ENCODE assay signal across 1 cellular context in the genomic region with DNA sequence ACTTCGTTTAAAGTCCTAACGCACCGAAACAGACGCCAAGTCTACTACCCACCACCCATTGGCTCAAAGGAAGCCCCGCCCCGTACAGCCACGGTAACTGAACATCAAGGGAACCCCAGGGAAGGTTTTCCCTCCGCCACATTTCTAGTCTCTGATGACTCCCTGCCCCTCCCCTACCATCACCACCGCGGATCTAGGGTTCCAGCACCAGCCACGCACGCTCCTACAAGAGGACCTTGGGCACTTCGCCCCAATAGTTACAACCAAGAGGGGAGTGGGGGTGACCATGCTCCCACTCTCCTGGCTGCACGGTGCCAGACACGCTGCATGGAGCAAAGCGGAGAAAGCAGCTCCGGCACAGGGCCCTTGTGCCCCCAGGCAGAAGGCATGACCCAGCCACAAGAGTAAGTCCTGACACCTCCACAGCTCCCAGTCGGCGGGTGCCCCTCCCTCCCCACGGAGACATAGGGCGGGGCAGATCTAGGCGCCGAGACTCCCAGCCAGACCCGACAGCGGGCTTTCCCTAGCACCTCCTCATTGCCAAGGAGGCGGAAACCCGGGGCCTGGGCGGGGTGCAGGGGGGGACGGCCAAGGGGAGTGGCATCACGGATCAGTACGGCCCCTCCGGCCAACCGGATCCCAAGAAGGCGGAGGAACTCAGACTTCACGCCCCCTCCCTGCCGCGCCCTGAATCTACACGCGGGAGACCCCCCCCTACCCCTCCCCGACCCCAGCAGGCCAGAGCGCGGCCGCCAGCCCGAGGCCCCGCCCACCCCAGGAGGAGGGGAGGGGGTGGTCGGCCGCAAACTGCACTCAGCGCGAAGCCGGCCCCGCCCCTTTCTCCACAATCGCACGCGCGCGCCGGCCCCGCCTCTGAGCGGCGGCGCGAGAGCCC.
TF ChIP-seq lines count a peak whose summit lies in the region.

No MANE protein-coding gene starts in this region.

TF ChIP-seq in HepG2, 621 proteins besides CTCF, POLR2A, EP300 and RAD21 (continued from another document and continues in another):
- TF ChIP-seq, protein P1, sequence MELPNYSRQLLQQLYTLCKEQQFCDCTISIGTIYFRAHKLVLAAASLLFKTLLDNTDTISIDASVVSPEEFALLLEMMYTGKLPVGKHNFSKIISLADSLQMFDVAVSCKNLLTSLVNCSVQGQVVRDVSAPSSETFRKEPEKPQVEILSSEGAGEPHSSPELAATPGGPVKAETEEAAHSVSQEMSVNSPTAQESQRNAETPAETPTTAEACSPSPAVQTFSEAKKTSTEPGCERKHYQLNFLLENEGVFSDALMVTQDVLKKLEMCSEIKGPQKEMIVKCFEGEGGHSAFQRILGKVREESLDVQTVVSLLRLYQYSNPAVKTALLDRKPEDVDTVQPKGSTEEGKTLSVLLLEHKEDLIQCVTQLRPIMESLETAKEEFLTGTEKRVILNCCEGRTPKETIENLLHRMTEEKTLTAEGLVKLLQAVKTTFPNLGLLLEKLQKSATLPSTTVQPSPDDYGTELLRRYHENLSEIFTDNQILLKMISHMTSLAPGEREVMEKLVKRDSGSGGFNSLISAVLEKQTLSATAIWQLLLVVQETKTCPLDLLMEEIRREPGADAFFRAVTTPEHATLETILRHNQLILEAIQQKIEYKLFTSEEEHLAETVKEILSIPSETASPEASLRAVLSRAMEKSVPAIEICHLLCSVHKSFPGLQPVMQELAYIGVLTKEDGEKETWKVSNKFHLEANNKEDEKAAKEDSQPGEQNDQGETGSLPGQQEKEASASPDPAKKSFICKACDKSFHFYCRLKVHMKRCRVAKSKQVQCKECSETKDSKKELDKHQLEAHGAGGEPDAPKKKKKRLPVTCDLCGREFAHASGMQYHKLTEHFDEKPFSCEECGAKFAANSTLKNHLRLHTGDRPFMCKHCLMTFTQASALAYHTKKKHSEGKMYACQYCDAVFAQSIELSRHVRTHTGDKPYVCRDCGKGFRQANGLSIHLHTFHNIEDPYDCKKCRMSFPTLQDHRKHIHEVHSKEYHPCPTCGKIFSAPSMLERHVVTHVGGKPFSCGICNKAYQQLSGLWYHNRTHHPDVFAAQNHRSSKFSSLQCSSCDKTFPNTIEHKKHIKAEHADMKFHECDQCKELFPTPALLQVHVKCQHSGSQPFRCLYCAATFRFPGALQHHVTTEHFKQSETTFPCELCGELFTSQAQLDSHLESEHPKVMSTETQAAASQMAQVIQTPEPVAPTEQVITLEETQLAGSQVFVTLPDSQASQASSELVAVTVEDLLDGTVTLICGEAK (IDR thresholded peaks at IDR 0.05): no peak
- TF ChIP-seq, protein P1 (CRISPR knock-in tag; IDR thresholded peaks at IDR 0.05): peak; percentile 55; the same call in 1 of the 2 replicates
- TF ChIP-seq POLR2AphosphoS2 (IDR thresholded peaks at IDR 0.05; ENCODE audit: low read depth, low read length) (no peak), PCBP2 (optimal IDR thresholded peaks at IDR 0.05; ENCODE audit: low read depth, low read length, poor library complexity, severe bottlenecking) (no peak), GTF2F1 (IDR thresholded peaks at IDR 0.05; ENCODE audit: low read length) (no peak), HDAC1 (CRISPR knock-in tag; IDR thresholded peaks at IDR 0.05) (peak; percentile 61; the same call in 1 of the 2 replicates), KAT7 (CRISPR knock-in tag; IDR thresholded peaks at IDR 0.05; ENCODE audit: borderline replicate concordance) (no peak), ZNF747 (CRISPR knock-in tag; IDR thresholded peaks at IDR 0.05; ENCODE audit: borderline replicate concordance) (no peak; the same call in 1 of the 2 replicates), ZNF841 (CRISPR knock-in tag; IDR thresholded peaks at IDR 0.05; ENCODE audit: borderline replicate concordance) (no peak), EZH2 (conservative IDR thresholded peaks at IDR 0.05; ENCODE audit: low read depth, low read length) (no peak), NFE2 (CRISPR knock-in tag; IDR thresholded peaks at IDR 0.05) (no peak), KLF6 (CRISPR knock-in tag; IDR thresholded peaks at IDR 0.05) (no peak), ZFY (CRISPR knock-in tag; IDR thresholded peaks at IDR 0.05) (peak; percentile 36; the same call in 1 of the 2 replicates), FOXA1 (IDR thresholded peaks at IDR 0.05) (no peak), FOXA1 (CRISPR knock-in tag; IDR thresholded peaks at IDR 0.05) (no peak), MEIS2 (CRISPR knock-in tag; IDR thresholded peaks at IDR 0.05) (no peak), U2AF1 (optimal IDR thresholded peaks at IDR 0.05; ENCODE audit: low read depth, low read length) (no peak), THYN1 (CRISPR knock-in tag; IDR thresholded peaks at IDR 0.05; ENCODE audit: borderline replicate concordance, low read depth) (no peak; the same call in 1 of the 2 replicates), ZNF570 (CRISPR knock-in tag; IDR thresholded peaks at IDR 0.05; ENCODE audit: borderline replicate concordance) (no peak), ZBTB42 (CRISPR knock-in tag; IDR thresholded peaks at IDR 0.05) (no peak), NBN (conservative IDR thresholded peaks at IDR 0.05) (no peak), TGIF2 (CRISPR knock-in tag; IDR thresholded peaks at IDR 0.05) (no peak), ARID2 (CRISPR knock-in tag; IDR thresholded peaks at IDR 0.05; ENCODE audit: borderline replicate concordance) (no peak)
- TF ChIP-seq, protein P2, sequence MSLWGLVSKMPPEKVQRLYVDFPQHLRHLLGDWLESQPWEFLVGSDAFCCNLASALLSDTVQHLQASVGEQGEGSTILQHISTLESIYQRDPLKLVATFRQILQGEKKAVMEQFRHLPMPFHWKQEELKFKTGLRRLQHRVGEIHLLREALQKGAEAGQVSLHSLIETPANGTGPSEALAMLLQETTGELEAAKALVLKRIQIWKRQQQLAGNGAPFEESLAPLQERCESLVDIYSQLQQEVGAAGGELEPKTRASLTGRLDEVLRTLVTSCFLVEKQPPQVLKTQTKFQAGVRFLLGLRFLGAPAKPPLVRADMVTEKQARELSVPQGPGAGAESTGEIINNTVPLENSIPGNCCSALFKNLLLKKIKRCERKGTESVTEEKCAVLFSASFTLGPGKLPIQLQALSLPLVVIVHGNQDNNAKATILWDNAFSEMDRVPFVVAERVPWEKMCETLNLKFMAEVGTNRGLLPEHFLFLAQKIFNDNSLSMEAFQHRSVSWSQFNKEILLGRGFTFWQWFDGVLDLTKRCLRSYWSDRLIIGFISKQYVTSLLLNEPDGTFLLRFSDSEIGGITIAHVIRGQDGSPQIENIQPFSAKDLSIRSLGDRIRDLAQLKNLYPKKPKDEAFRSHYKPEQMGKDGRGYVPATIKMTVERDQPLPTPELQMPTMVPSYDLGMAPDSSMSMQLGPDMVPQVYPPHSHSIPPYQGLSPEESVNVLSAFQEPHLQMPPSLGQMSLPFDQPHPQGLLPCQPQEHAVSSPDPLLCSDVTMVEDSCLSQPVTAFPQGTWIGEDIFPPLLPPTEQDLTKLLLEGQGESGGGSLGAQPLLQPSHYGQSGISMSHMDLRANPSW (CRISPR knock-in tag; IDR thresholded peaks at IDR 0.05; ENCODE audit: borderline replicate concordance): peak; percentile 74; the same call in 1 of the 2 replicates
- TF ChIP-seq, protein P3, sequence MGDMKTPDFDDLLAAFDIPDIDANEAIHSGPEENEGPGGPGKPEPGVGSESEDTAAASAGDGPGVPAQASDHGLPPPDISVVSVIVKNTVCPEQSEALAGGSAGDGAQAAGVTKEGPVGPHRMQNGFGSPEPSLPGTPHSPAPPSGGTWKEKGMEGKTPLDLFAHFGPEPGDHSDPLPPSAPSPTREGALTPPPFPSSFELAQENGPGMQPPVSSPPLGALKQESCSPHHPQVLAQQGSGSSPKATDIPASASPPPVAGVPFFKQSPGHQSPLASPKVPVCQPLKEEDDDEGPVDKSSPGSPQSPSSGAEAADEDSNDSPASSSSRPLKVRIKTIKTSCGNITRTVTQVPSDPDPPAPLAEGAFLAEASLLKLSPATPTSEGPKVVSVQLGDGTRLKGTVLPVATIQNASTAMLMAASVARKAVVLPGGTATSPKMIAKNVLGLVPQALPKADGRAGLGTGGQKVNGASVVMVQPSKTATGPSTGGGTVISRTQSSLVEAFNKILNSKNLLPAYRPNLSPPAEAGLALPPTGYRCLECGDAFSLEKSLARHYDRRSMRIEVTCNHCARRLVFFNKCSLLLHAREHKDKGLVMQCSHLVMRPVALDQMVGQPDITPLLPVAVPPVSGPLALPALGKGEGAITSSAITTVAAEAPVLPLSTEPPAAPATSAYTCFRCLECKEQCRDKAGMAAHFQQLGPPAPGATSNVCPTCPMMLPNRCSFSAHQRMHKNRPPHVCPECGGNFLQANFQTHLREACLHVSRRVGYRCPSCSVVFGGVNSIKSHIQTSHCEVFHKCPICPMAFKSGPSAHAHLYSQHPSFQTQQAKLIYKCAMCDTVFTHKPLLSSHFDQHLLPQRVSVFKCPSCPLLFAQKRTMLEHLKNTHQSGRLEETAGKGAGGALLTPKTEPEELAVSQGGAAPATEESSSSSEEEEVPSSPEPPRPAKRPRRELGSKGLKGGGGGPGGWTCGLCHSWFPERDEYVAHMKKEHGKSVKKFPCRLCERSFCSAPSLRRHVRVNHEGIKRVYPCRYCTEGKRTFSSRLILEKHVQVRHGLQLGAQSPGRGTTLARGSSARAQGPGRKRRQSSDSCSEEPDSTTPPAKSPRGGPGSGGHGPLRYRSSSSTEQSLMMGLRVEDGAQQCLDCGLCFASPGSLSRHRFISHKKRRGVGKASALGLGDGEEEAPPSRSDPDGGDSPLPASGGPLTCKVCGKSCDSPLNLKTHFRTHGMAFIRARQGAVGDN (CRISPR knock-in tag; IDR thresholded peaks at IDR 0.05): peak; percentile 76
- TF ChIP-seq, protein P4, sequence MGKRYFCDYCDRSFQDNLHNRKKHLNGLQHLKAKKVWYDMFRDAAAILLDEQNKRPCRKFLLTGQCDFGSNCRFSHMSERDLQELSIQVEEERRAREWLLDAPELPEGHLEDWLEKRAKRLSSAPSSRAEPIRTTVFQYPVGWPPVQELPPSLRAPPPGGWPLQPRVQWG (CRISPR knock-in tag; IDR thresholded peaks at IDR 0.05; ENCODE audit: borderline replicate concordance, low read depth): no peak
- TF ChIP-seq, protein P5, sequence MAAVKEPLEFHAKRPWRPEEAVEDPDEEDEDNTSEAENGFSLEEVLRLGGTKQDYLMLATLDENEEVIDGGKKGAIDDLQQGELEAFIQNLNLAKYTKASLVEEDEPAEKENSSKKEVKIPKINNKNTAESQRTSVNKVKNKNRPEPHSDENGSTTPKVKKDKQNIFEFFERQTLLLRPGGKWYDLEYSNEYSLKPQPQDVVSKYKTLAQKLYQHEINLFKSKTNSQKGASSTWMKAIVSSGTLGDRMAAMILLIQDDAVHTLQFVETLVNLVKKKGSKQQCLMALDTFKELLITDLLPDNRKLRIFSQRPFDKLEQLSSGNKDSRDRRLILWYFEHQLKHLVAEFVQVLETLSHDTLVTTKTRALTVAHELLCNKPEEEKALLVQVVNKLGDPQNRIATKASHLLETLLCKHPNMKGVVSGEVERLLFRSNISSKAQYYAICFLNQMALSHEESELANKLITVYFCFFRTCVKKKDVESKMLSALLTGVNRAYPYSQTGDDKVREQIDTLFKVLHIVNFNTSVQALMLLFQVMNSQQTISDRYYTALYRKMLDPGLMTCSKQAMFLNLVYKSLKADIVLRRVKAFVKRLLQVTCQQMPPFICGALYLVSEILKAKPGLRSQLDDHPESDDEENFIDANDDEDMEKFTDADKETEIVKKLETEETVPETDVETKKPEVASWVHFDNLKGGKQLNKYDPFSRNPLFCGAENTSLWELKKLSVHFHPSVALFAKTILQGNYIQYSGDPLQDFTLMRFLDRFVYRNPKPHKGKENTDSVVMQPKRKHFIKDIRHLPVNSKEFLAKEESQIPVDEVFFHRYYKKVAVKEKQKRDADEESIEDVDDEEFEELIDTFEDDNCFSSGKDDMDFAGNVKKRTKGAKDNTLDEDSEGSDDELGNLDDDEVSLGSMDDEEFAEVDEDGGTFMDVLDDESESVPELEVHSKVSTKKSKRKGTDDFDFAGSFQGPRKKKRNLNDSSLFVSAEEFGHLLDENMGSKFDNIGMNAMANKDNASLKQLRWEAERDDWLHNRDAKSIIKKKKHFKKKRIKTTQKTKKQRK (IDR thresholded peaks at IDR 0.05; ENCODE audit: low read length): no peak
- TF ChIP-seq, protein P6, sequence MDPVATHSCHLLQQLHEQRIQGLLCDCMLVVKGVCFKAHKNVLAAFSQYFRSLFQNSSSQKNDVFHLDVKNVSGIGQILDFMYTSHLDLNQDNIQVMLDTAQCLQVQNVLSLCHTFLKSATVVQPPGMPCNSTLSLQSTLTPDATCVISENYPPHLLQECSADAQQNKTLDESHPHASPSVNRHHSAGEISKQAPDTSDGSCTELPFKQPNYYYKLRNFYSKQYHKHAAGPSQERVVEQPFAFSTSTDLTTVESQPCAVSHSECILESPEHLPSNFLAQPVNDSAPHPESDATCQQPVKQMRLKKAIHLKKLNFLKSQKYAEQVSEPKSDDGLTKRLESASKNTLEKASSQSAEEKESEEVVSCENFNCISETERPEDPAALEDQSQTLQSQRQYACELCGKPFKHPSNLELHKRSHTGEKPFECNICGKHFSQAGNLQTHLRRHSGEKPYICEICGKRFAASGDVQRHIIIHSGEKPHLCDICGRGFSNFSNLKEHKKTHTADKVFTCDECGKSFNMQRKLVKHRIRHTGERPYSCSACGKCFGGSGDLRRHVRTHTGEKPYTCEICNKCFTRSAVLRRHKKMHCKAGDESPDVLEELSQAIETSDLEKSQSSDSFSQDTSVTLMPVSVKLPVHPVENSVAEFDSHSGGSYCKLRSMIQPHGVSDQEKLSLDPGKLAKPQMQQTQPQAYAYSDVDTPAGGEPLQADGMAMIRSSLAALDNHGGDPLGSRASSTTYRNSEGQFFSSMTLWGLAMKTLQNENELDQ (CRISPR knock-in tag; IDR thresholded peaks at IDR 0.05; ENCODE audit: borderline replicate concordance): no peak
